12 cellular contexts compared by ENCODE assay signal in the genomic region with DNA sequence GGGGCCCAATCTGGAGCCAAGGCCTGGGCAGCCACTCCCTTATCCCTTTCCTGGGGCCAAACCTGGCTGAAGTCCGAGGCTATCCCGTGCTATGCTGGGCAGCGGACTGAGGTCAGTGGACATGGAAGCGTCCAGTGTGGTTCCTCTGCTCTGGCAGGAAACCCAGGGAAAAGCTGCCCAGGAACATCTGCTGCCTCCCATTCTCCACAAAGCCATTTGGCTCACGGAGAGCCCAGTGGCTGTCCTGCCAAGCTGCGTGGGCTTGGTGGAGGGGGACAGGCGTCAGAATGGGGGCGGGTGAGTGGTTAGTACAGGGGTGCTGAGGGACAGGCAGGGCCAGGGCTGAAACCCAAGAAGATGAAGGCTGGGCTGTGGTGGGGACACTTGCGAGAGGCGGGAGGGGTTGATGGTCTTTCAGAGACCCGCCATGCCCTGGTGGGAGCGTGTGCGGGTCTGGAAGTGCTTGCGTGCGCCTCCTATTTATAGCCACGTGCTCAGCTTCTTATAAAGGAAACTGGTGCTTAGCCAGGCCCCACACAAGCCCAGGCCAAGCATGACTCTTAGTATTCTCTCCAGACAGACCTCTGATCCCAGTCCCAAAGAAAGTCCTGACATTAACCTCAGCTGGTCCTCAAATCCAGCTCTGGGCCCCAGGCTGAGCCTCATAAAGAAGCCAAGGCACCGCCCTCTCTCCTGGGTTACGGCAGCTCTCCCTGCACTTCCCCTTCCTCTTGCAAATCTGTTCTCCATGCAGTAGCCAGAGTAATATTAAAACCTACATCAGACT. TPM values are rescaled to one million over a fixed set of nuclear protein-coding genes. Genes with fewer than 3 reads are reported as not detected.
DNase-seq lines count a peak whose midpoint lies in the region; ATAC-seq, FAIRE-seq and TF ChIP-seq lines count a peak whose summit lies in the region.
"Had no signal": no experiment of that assay in that cellular context is flagged by ENCODE, and none has a peak within 500 bp of the region (broad histone marks: within the 10 kb centered on the region; RNA-seq: fewer than 3 reads in every experiment).

No MANE protein-coding gene starts in this region.

- no peak for DNase-seq in GM12891 (ENCODE audit: insufficient read length, low spot score)
- peak; percentile 20 to 48 (median 40) for DNase-seq in body of pancreas
- peak; percentile 18 for DNase-seq in iris pigment epithelial cell (ENCODE audit: low read depth)
- no peak for DNase-seq in GM10248 (ENCODE audit: extremely low spot score)
- DNase-seq in mesenteric fat pad (ENCODE audit: low spot score) = no peak
- DNase-seq in activated CD8-positive, alpha-beta memory T cell treated with anti-CD3 and anti-CD28 coated beads, Interleukin-2, amount 10 ng/mL, durations not matched to agents 7 days and 5 days = no peak
- no peak for DNase-seq in HPDE6-E6E7 (ENCODE audit: extremely low spot score)
- DNase-seq: activated T-cell treated with anti-CD3 and anti-CD28 coated beads for 4 hours; stimulated activated naive CD4-positive, alpha-beta T cell treated with Interleukin-2 at 50 U/mL for 16 hours had no signal

- intact Hi-C loops in body of pancreas (cut with DNase I) = no loop called here

- TF ChIP-seq CTCF in body of pancreas (IDR thresholded peaks at IDR 0.05) = no peak
- no peak for TF ChIP-seq CTCF in GM10248 (IDR thresholded peaks at IDR 0.05; ENCODE audit: control extremely low read depth, extremely low read depth, low read depth, missing control alignments)

- H3K4me3 ChIP-seq in body of pancreas (no peak overlapping the region), skeletal muscle tissue (ENCODE audit: low read length in 3 of 3) (peak overlapping the region; percentile 49 to 56 (median 55))

- TF ChIP-seq POLR2A in GM12891 (IDR thresholded peaks at IDR 0.05; ENCODE audit: low read depth, low read length) (no peak), body of pancreas (IDR thresholded peaks at IDR 0.05) (no peak)

- H3K4me1 ChIP-seq in body of pancreas (peaks cover 6% of the 10 kb centered on the region), skeletal muscle tissue (ENCODE audit: control insufficient read depth in 3 of 3, insufficient read depth in 3 of 3, low read length in 3 of 3) (peaks cover 30 to 42% (median 40%) of the 10 kb centered on the region in 3 donors)

- H3K9me3 ChIP-seq in body of pancreas = no peaks in the 10 kb centered on the region
- no peaks in the 10 kb centered on the region for H3K9me3 ChIP-seq in skeletal muscle tissue (ENCODE audit: control insufficient read depth in 3 of 3, low read length in 3 of 3)

- POLR2A ChIA-PET in GM10248 (lab: Yijun Ruan, JAX) = no interaction called here

- no peaks in the 10 kb centered on the region for H3K36me3 ChIP-seq in body of pancreas (replicated peaks in 1 of 2; ENCODE audit: insufficient read depth in 1 of 2, low read depth in 2 of 2)
- H3K36me3 ChIP-seq in skeletal muscle tissue (ENCODE audit: control insufficient read depth in 3 of 3, insufficient read depth in 3 of 3, low read length in 3 of 3) = no peaks in the 10 kb centered on the region

- H3K27ac ChIP-seq in body of pancreas (peak overlapping the region in 1 of 4 donors; percentile 38), skeletal muscle tissue (ENCODE audit: low read depth, low read length) (peak overlapping the region; percentile 99)

- H3K4me3 Mint-ChIP-seq in activated CD8-positive, alpha-beta memory T cell treated with anti-CD3 and anti-CD28 coated beads, Interleukin-2, amount 10 ng/mL, durations not matched to agents 7 days and 5 days = no peak overlapping the region

- peak overlapping the region; percentile 75 to 77 (median 76) for H3K9ac ChIP-seq in skeletal muscle tissue (ENCODE audit: low read depth in 1 of 3, low read length in 3 of 3)

- peaks cover 24% of the 10 kb centered on the region for H3K27me3 Mint-ChIP-seq in activated CD8-positive, alpha-beta memory T cell treated with anti-CD3 and anti-CD28 coated beads, Interleukin-2, amount 10 ng/mL, durations not matched to agents 7 days and 5 days

- H3K27ac Mint-ChIP-seq in activated CD8-positive, alpha-beta memory T cell treated with anti-CD3 and anti-CD28 coated beads, Interleukin-2, amount 10 ng/mL, durations not matched to agents 7 days and 5 days = no peak overlapping the region

- CTCF ChIA-PET in GM10248 (lab: Yijun Ruan, JAX) = interaction anchor here (0.9 kb wide), 1 partner anchor 15 kb away, joined by 3 read pairs; no protein-coding TSS in a partner anchor
- CTCF ChIA-PET in activated CD8-positive, alpha-beta memory T cell treated with anti-CD3 and anti-CD28 coated beads, Interleukin-2, amount 10 ng/mL, durations not matched to agents 7 days and 5 days (lab: Charles Lee) = interaction anchor here (1.0 to 1.3 kb wide), 2 partner anchors 17 to 18 kb away, joined by 3 read pairs; no protein-coding TSS in a partner anchor

- H3K36me3 Mint-ChIP-seq in activated CD8-positive, alpha-beta memory T cell treated with anti-CD3 and anti-CD28 coated beads, Interleukin-2, amount 10 ng/mL, durations not matched to agents 7 days and 5 days = no peaks in the 10 kb centered on the region

- peak; percentile 41 for ATAC-seq in body of pancreas
- no peak for ATAC-seq in activated CD8-positive, alpha-beta memory T cell treated with anti-CD3 and anti-CD28 coated beads, Interleukin-2, amount 10 ng/mL, durations not matched to agents 7 days and 5 days

- H3K4me1 Mint-ChIP-seq in activated CD8-positive, alpha-beta memory T cell treated with anti-CD3 and anti-CD28 coated beads, Interleukin-2, amount 10 ng/mL, durations not matched to agents 7 days and 5 days = no peaks in the 10 kb centered on the region

- 80 to 87% methylated on average over 18 of the region's 18 CpGs for WGBS in body of pancreas, 2 donors

- H3K9me3 Mint-ChIP-seq in activated CD8-positive, alpha-beta memory T cell treated with anti-CD3 and anti-CD28 coated beads, Interleukin-2, amount 10 ng/mL, durations not matched to agents 7 days and 5 days (ENCODE audit: low read depth) = no peaks in the 10 kb centered on the region

- H3K27me3 ChIP-seq in body of pancreas (no peaks in the 10 kb centered on the region), skeletal muscle tissue (ENCODE audit: control insufficient read depth in 3 of 3, insufficient read depth in 3 of 3, low read length in 3 of 3) (no peaks in the 10 kb centered on the region)

- no peak for FAIRE-seq in GM12891 (lab: Jason Lieb, UNC)

TF ChIP-seq in GM12891, 5 proteins besides CTCF, POLR2A, EP300 and RAD21:
- TF ChIP-seq SPI1 (IDR thresholded peaks at IDR 0.05; ENCODE audit: low read depth, low read length) (0 out of 2 replicates have a peak, but pooled peaks have one; percentile 21), PAX5 (IDR thresholded peaks at IDR 0.05; ENCODE audit: insufficient read depth, low read length, severe bottlenecking) (no peak)

RNA-seq across cellular contexts. Expression of a gene that starts 9.4 kb away (rescaled TPM):
- polyA plus RNA-seq in GM12891 (2012; ENCODE audit: low read depth, missing spikeins) = 0.23 TPM
- total RNA-seq in body of pancreas (not detected), skeletal muscle tissue (not detected), mesenteric fat pad (not detected)
- total RNA-seq in activated CD8-positive, alpha-beta memory T cell treated with anti-CD3 and anti-CD28 coated beads, Interleukin-2, amount 10 ng/mL, durations not matched to agents 7 days and 5 days = not detected
- total RNA-seq: pulmonary artery endothelial cell, SK-MEL-5 had no signal

RNA-seq across cellular contexts. Expression of a gene that starts 13.9 kb away (rescaled TPM):
- polyA plus RNA-seq in GM12891 (2012; ENCODE audit: low read depth, missing spikeins) = not detected
- not detected for total RNA-seq in body of pancreas
- total RNA-seq in skeletal muscle tissue = not detected
- 0.35 TPM for total RNA-seq in mesenteric fat pad
- not detected for total RNA-seq in activated CD8-positive, alpha-beta memory T cell treated with anti-CD3 and anti-CD28 coated beads, Interleukin-2, amount 10 ng/mL, durations not matched to agents 7 days and 5 days
- total RNA-seq: pulmonary artery endothelial cell, SK-MEL-5 had no signal

RNA-seq across cellular contexts. Expression of a gene that starts 24.8 kb away (rescaled TPM):
- polyA plus RNA-seq in GM12891 (2012; ENCODE audit: low read depth, missing spikeins) = 2.1 TPM
- total RNA-seq in body of pancreas = 10 to 100 TPM; 24.1 to 34.2 TPM
- 86.6 TPM for total RNA-seq in skeletal muscle tissue
- total RNA-seq in mesenteric fat pad = 201 TPM
- total RNA-seq in activated CD8-positive, alpha-beta memory T cell treated with anti-CD3 and anti-CD28 coated beads, Interleukin-2, amount 10 ng/mL, durations not matched to agents 7 days and 5 days = 10 to 100 TPM; 53.3 to 68.9 TPM

Comparison
In these comparisons a context has a peak if more than half of its experiments do, and no peak if none do; other contexts are left out.
1. DNase-seq: peak in body of pancreas (4 of 4) and iris pigment epithelial cell (single experiment); none in GM12891 (single experiment), GM10248 (single experiment), mesenteric fat pad (single experiment), activated CD8-positive, alpha-beta memory T cell treated with anti-CD3 and anti-CD28 coated beads, Interleukin-2, amount 10 ng/mL, durations not matched to agents 7 days and 5 days (single experiment) and HPDE6-E6E7 (single experiment).
2. H3K4me3 ChIP-seq: peak in skeletal muscle tissue (3 of 3); none in body of pancreas (0 of 2).